Comparison of ENCODE assay signal across 8 cellular contexts in genomic region chr10:74189999-74190421, GRCh38. TPM values are rescaled to one million over a fixed set of nuclear protein-coding genes. Genes with fewer than 3 reads are reported as not detected.
DNase-seq lines count a peak whose midpoint lies in the region; ATAC-seq and TF ChIP-seq lines count a peak whose summit lies in the region.

No MANE protein-coding gene starts in this region.

- no peak overlapping the region for H2BK12ac ChIP-seq in trophoblast cell (ENCODE audit: low read length)

- H3K27me3 ChIP-seq in BJ (ENCODE audit: control insufficient read depth, insufficient read depth, low read length) (no peaks in the 10 kb centered on the region), fibroblast of lung (ENCODE audit: control insufficient read depth, insufficient read depth, low read length) (no peaks in the 10 kb centered on the region), trophoblast cell (ENCODE audit: insufficient read depth, low read length) (no peaks in the 10 kb centered on the region)
- H3K27me3 ChIP-seq in effector memory CD4-positive, alpha-beta T cell (replicated peaks; ENCODE audit: control insufficient read depth, insufficient read depth, low read length, poor library complexity, severe bottlenecking) = no peaks in the 10 kb centered on the region

- H3K9me3 Mint-ChIP-seq in T-cell = no peaks in the 10 kb centered on the region

- no peak overlapping the region for H3K23ac ChIP-seq in trophoblast cell (ENCODE audit: low read length)

- H3K36me3 ChIP-seq in BJ (ENCODE audit: control insufficient read depth, insufficient read depth, low read length) (no peaks in the 10 kb centered on the region), fibroblast of lung (ENCODE audit: control insufficient read depth, insufficient read depth, low read length) (no peaks in the 10 kb centered on the region), trophoblast cell (ENCODE audit: control insufficient read depth in 1 of 2, insufficient read depth in 2 of 2, low read length in 2 of 2) (peaks cover 0 to 2% of the 10 kb centered on the region in 2 experiments)
- no peaks in the 10 kb centered on the region for H3K36me3 ChIP-seq in effector memory CD4-positive, alpha-beta T cell (ENCODE audit: control insufficient read depth, insufficient read depth, low read length)

- peaks cover 1% of the 10 kb centered on the region for H3K79me1 ChIP-seq in trophoblast cell (ENCODE audit: low read length)

- peaks cover 6% of the 10 kb centered on the region for H3K36me3 Mint-ChIP-seq in T-cell

- no peak overlapping the region for H2BK120ac ChIP-seq in trophoblast cell (ENCODE audit: insufficient read depth, low read length, poor library complexity)

- H2BK5ac ChIP-seq in trophoblast cell (ENCODE audit: low read depth, low read length, poor library complexity) = peak overlapping the region; percentile 29

- DNase-seq in BJ (ENCODE audit: low read depth) (peak; percentile 93), T-cell (peak in 19 of 34 experiments; percentile 6 to 37 (median 19)), fibroblast of lung (ENCODE audit: low read depth in 2 of 2) (peak; percentile 88 to 92), trophoblast cell (peak; percentile 74 to 98), NCI-H524 (lab: John Stamatoyannopoulos, UW) (no peak)
- DNase-seq in effector memory CD4-positive, alpha-beta T cell = no peak

- H3K27me3 Mint-ChIP-seq in T-cell = no peaks in the 10 kb centered on the region

- CTCF ChIA-PET in BJ (lab: Yijun Ruan, JAX) = interaction anchor here (0.7 to 2.6 kb wide), 7 partner anchors 12 to 1389 kb away, joined by 3 to 9 read pairs (median 4); partner anchors contain the start of genes ADK and AP3M1
- CTCF ChIA-PET in T-cell (lab: Charles Lee) = interaction anchor here (0.6 to 1.6 kb wide), 9 partner anchors 11 to 667 kb away, joined by 3 to 7 read pairs (median 4); no protein-coding TSS in a partner anchor

- H3K18ac ChIP-seq in trophoblast cell (ENCODE audit: low read length) = no peak overlapping the region

- no peak overlapping the region for H3K4me3 ChIP-seq in BJ (ENCODE audit: low read depth, low read length)
- H3K4me3 ChIP-seq in fibroblast of lung (replicated peaks in 1 of 4; ENCODE audit: control extremely low read depth in 1 of 4, insufficient read depth in 1 of 4, low read depth in 3 of 4, low read length in 4 of 4) = peak overlapping the region; percentile 29 to 44 (median 36)
- no peak overlapping the region for H3K4me3 ChIP-seq in trophoblast cell (ENCODE audit: low read depth, low read length)
- H3K4me3 ChIP-seq in effector memory CD4-positive, alpha-beta T cell (ENCODE audit: insufficient read depth, low read depth, low read length, poor library complexity, severe bottlenecking) = no peak overlapping the region

- no peak overlapping the region for H3K14ac ChIP-seq in trophoblast cell (ENCODE audit: low read length)

- peaks cover 55 to 74% (median 65%) of the 10 kb centered on the region in 3 donors for H3K4me1 Mint-ChIP-seq in T-cell

- H3K79me2 ChIP-seq in fibroblast of lung (ENCODE audit: control insufficient read depth, insufficient read depth, low read length) (peaks cover 60% of the 10 kb centered on the region), trophoblast cell (ENCODE audit: control insufficient read depth, insufficient read depth, low read length, poor library complexity) (peaks cover 3% of the 10 kb centered on the region)

- peak overlapping the region; percentile 90 for H3K4me2 ChIP-seq in fibroblast of lung (ENCODE audit: extremely low read depth, insufficient read depth, low read length)
- peak overlapping the region; percentile 28 for H3K4me2 ChIP-seq in trophoblast cell (ENCODE audit: low read length)

- ATAC-seq in GM18873 (IDR thresholded peaks at IDR 0.05; ENCODE audit: low FRiP score, unreplicated experiment) (peak; percentile 66), HG03460 (IDR thresholded peaks at IDR 0.05; ENCODE audit: unreplicated experiment) (peak; percentile 93), T-cell (replicated peaks in 1 of 4) (peak; percentile 66 to 94 (median 90))

- peaks cover 8% of the 10 kb centered on the region for H3K4me1 ChIP-seq in fibroblast of lung (ENCODE audit: control insufficient read depth, extremely low read depth, insufficient read depth, low read length)
- H3K4me1 ChIP-seq in trophoblast cell (ENCODE audit: control insufficient read depth in 1 of 2, insufficient read depth in 2 of 2, low read length in 2 of 2) = peaks cover 3 to 4% of the 10 kb centered on the region in 2 experiments
- peaks cover 24% of the 10 kb centered on the region for H3K4me1 ChIP-seq in effector memory CD4-positive, alpha-beta T cell (ENCODE audit: control insufficient read depth, insufficient read depth, low read length, poor library complexity, severe bottlenecking)

- H4K91ac ChIP-seq in trophoblast cell (ENCODE audit: low read depth, low read length) = no peak overlapping the region

- no peak for TF ChIP-seq CTCF in BJ (IDR thresholded peaks at IDR 0.05; ENCODE audit: insufficient read depth, low read depth, low read length)
- no peak for TF ChIP-seq CTCF in fibroblast of lung (conservative IDR thresholded peaks at IDR 0.05 in 1 of 2, IDR thresholded peaks at IDR 0.05 in 1 of 2; ENCODE audit: low read depth in 1 of 2, low read length in 2 of 2)

- H3K9ac ChIP-seq in fibroblast of lung (ENCODE audit: insufficient read depth, low read length) (no peak overlapping the region), trophoblast cell (ENCODE audit: low read length) (no peak overlapping the region)

- peak overlapping the region; percentile 52 to 74 (median 55) for H3K4me3 Mint-ChIP-seq in T-cell

- POLR2A ChIA-PET in BJ (lab: Charles Lee) (interaction anchor here (0.5 kb wide), 1 partner anchor 41 kb away, joined by 3 read pairs; no protein-coding TSS in a partner anchor), T-cell (lab: Charles Lee) (interaction anchor here (0.6 to 2.6 kb wide), 8 partner anchors 12 to 448 kb away, joined by 3 to 11 read pairs (median 4); partner anchors contain the start of genes ADK (in 1 of the 2) and AP3M1 (in 1 of the 2))

- H2AFZ ChIP-seq in fibroblast of lung (ENCODE audit: low read length) = peak overlapping the region; percentile 47
- H2AFZ ChIP-seq in trophoblast cell (ENCODE audit: insufficient read depth, low read length, poor library complexity) = no peak overlapping the region

- no peaks in the 10 kb centered on the region for H4K20me1 ChIP-seq in fibroblast of lung (ENCODE audit: control insufficient read depth, extremely low read depth, insufficient read depth, low read length)

- no peak overlapping the region for H2AK5ac ChIP-seq in trophoblast cell (ENCODE audit: low read length)

- no peak overlapping the region for H4K12ac ChIP-seq in trophoblast cell (ENCODE audit: low read depth, low read length)

- H3K4ac ChIP-seq in trophoblast cell (ENCODE audit: low read depth, low read length) = no peak overlapping the region

- H3K9me3 ChIP-seq in fibroblast of lung (ENCODE audit: control insufficient read depth, insufficient read depth, low read depth, low read length) = no peaks in the 10 kb centered on the region
- H3K9me3 ChIP-seq in trophoblast cell (ENCODE audit: insufficient read depth, low read depth, low read length) = no peaks in the 10 kb centered on the region
- H3K9me3 ChIP-seq in effector memory CD4-positive, alpha-beta T cell (ENCODE audit: control insufficient read depth, low read length) = no peaks in the 10 kb centered on the region

- no peak overlapping the region for H4K8ac ChIP-seq in trophoblast cell (ENCODE audit: low read depth, low read length)

- WGBS in trophoblast cell (ENCODE audit: extremely low coverage, insufficient coverage, insufficient read length) = no CpG with 5 or more reads among the region's 3 CpGs

- H3K27ac ChIP-seq in fibroblast of lung (ENCODE audit: insufficient read depth, low read length) = peak overlapping the region; percentile 82
- H3K27ac ChIP-seq in trophoblast cell (ENCODE audit: low read depth, low read length) = peak overlapping the region; percentile 73
- H3K27ac ChIP-seq in effector memory CD4-positive, alpha-beta T cell (ENCODE audit: insufficient read depth, low read length, poor library complexity, severe bottlenecking) = no peak overlapping the region

- H3K27ac Mint-ChIP-seq in T-cell = peak overlapping the region; percentile 98 to 99

RNA-seq across cellular contexts. Expression of gene ADK, which starts 39.0 kb away (rescaled TPM):
- polyA plus RNA-seq in BJ (2011; rRNA removed) (19.4 and 37.6 TPM in 2 replicates), fibroblast of lung (44.2 and 47.8 TPM in 2 replicates)
- polyA minus RNA-seq in BJ (2011; rRNA and poly(A)+ RNA removed) = 7.4 and 8.4 TPM in 2 replicates
- total RNA-seq in T-cell (10 to 100 TPM; 20.7 to 32.8 (median 23.6) TPM), fibroblast of lung (18.2 and 25.3 TPM in 2 replicates)
- polyA plus RNA-seq in fibroblast of lung (2012) = 36.5 and 41.9 TPM in 2 replicates
- 5.7 and 6.2 TPM in 2 replicates for polyA minus RNA-seq in fibroblast of lung (ENCODE audit: low replicate concordance)
- 28.0 and 29.7 TPM in 2 replicates for polyA plus RNA-seq in trophoblast cell (2013)

RNA-seq across cellular contexts. Expression of gene AP3M1, which starts 39.4 kb away (rescaled TPM):
- polyA plus RNA-seq in BJ (2011; rRNA removed) (31.7 and 53.5 TPM in 2 replicates), fibroblast of lung (46.1 and 55.3 TPM in 2 replicates)
- 18.8 and 25.2 TPM in 2 replicates for polyA minus RNA-seq in BJ (2011; rRNA and poly(A)+ RNA removed)
- total RNA-seq in T-cell (10 to 100 TPM; 25.8 to 37.1 (median 33.9) TPM), fibroblast of lung (21.8 and 28.4 TPM in 2 replicates)
- polyA plus RNA-seq in fibroblast of lung (2012) = 27.4 and 29.1 TPM in 2 replicates
- 15.3 and 15.7 TPM in 2 replicates for polyA minus RNA-seq in fibroblast of lung (ENCODE audit: low replicate concordance)
- 31.7 and 31.9 TPM in 2 replicates for polyA plus RNA-seq in trophoblast cell (2013)

Comparison
In these comparisons a context has a peak if more than half of its experiments do, and no peak if none do; other contexts are left out.
1. DNase-seq: peak in BJ (single experiment), T-cell (19 of 34), fibroblast of lung (2 of 2) and trophoblast cell (2 of 2); none in NCI-H524 (0 of 2) and effector memory CD4-positive, alpha-beta T cell (0 of 3).
2. H3K4me3 ChIP-seq: peak in fibroblast of lung (4 of 4); none in BJ (single experiment), trophoblast cell (single experiment) and effector memory CD4-positive, alpha-beta T cell (single experiment).
3. Peak in every context shown above with its lines, with median percentiles within 50 percentile points of each other: ATAC-seq.